Comparison of ENCODE assay signal across 23 cellular contexts in genomic region chrX:136191171-136191570, GRCh38. TPM values are rescaled to one million over a fixed set of nuclear protein-coding genes. Genes with fewer than 3 reads are reported as not detected.
DNase-seq lines count a peak whose midpoint lies in the region; ATAC-seq and TF ChIP-seq lines count a peak whose summit lies in the region.
"Had no signal": no experiment of that assay in that cellular context is flagged by ENCODE, and none has a peak within 500 bp of the region (broad histone marks: within the 10 kb centered on the region; RNA-seq: fewer than 3 reads in every experiment).

No MANE protein-coding gene starts in this region.

- 32 to 36% methylated on average over 4 to 6 of the region's 6 CpGs for WGBS in heart right ventricle, 2 donors
- WGBS in lower leg skin, 2 donors = 61 to 75% methylated on average over 5 to 6 of the region's 6 CpGs

- H3K4me3 ChIP-seq in heart right ventricle = no peak overlapping the region
- no peak overlapping the region for H3K4me3 ChIP-seq in rectal smooth muscle tissue (ENCODE audit: low read length)
- H3K4me3 ChIP-seq in lower leg skin (ENCODE audit: low read depth, poor library complexity, severe bottlenecking) = no peak overlapping the region
- H3K4me3 ChIP-seq: A549, left lung had no signal

- peak; percentile 49 for ATAC-seq in Right ventricle myocardium superior (ENCODE audit: poor library complexity)
- no peak for ATAC-seq in left cardiac atrium
- peak; percentile 12 to 59 (median 54) for ATAC-seq in heart right ventricle
- ATAC-seq: A549, foreskin keratinocyte, left lung, SK-N-SH treated with all-trans-retinoic acid at 6 μM for 48 hours had no signal

- no peaks in the 10 kb centered on the region for H3K9me3 ChIP-seq in heart right ventricle
- H3K9me3 ChIP-seq: A549, left lung had no signal

- H3K9ac ChIP-seq in rectal smooth muscle tissue (ENCODE audit: low read length) = no peak overlapping the region

- H3K27me3 ChIP-seq in heart right ventricle (peaks cover 0 to 9% (median 0%) of the 10 kb centered on the region in 7 donors), rectal smooth muscle tissue (ENCODE audit: control insufficient read depth, insufficient read depth, low read length) (no peaks in the 10 kb centered on the region)
- H3K27me3 ChIP-seq: foreskin keratinocyte had no signal

- peaks cover 6 to 94% (median 59%) of the 10 kb centered on the region in 9 donors for H3K4me1 ChIP-seq in heart right ventricle
- H3K4me1 ChIP-seq in rectal smooth muscle tissue (ENCODE audit: control insufficient read depth, insufficient read depth, low read length) = peaks cover 28% of the 10 kb centered on the region
- H3K4me1 ChIP-seq: foreskin keratinocyte had no signal

- H3K36me3 ChIP-seq in heart right ventricle = no peaks in the 10 kb centered on the region
- H3K36me3 ChIP-seq in rectal smooth muscle tissue (ENCODE audit: control insufficient read depth, insufficient read depth, low read length) = no peaks in the 10 kb centered on the region
- H3K36me3 ChIP-seq: left lung had no signal

- TF ChIP-seq POLR2A in lower leg skin (IDR thresholded peaks at IDR 0.05) = no peak

- DNase-seq in Right ventricle myocardium superior = no peak
- no peak for DNase-seq in left cardiac atrium
- DNase-seq in heart right ventricle = no peak
- DNase-seq in NCI-H510A treated with DMSO at 0.1 percent for 48 hours (lab: John Stamatoyannopoulos, UW) = no peak
- no peak for DNase-seq in NCI-H526 (lab: John Stamatoyannopoulos, UW)
- no peak for DNase-seq in lower leg skin (ENCODE audit: low spot score in 2 of 2)
- DNase-seq in DMS53 treated with DMSO at 0.1 percent for 48 hours (lab: John Stamatoyannopoulos, UW; ENCODE audit: unreplicated experiment) = no peak
- DNase-seq: activated CD4-positive, alpha-beta T cell treated with anti-CD3 and anti-CD28 coated beads, Interleukin-2, amount 50 U/mL, for 4 hours; activated naive CD4-positive, alpha-beta T cell treated with anti-CD3 and anti-CD28 coated beads for 36 hours; aorta; CD4-positive, CD25-positive, alpha-beta regulatory T cell; DMS79 treated with DMSO at 0.1 percent for 48 hours; foreskin keratinocyte; left lung; NCI-H1105; NCI-H2107; occipital lobe; stimulated activated CD4-positive, alpha-beta T cell treated with anti-CD3 and anti-CD28 coated beads, Interleukin-4, amount 100 ng/mL, for 1 hour; substantia nigra had no signal

- TF ChIP-seq CTCF in heart right ventricle (IDR thresholded peaks at IDR 0.05) (no peak), lower leg skin (IDR thresholded peaks at IDR 0.05) (no peak)

- intact Hi-C loops in Right ventricle myocardium superior (cut with DNase I) (no loop called here), left cardiac atrium (cut with DNase I) (no loop called here), heart right ventricle (cut with DNase I) (no loop called here), lower leg skin (cut with DNase I; ENCODE audit: low total_unique reads) (no loop called here)

- H3K27ac ChIP-seq in heart right ventricle = peak overlapping the region; percentile 39 to 92 (median 76)
- H3K27ac ChIP-seq in rectal smooth muscle tissue (ENCODE audit: low read depth, low read length) = peak overlapping the region; percentile 80
- H3K27ac ChIP-seq: A549, foreskin keratinocyte, left lung had no signal

RNA-seq across cellular contexts. Expression of gene FHL1, which starts 43.8 kb away (rescaled TPM):
- 808 TPM for total RNA-seq in Right ventricle myocardium superior
- total RNA-seq in left cardiac atrium = 1,000 to 10,000 TPM; 1,025 to 1,081 TPM
- total RNA-seq in heart right ventricle = 1,000 to 10,000 TPM in 8 of 10 donors, 100 to 1,000 TPM in 2; 367 to 3,919 (median 2,586) TPM
- 1,000 to 10,000 TPM in 1 of 2 donors, 100 to 1,000 TPM in 1; 480 to 3,681 TPM for polyA plus RNA-seq in heart right ventricle
- 100 to 1,000 TPM in 2 of 4 donors, 10 to 100 TPM in 2; 85.9 to 140 (median 107) TPM for total RNA-seq in lower leg skin
- total RNA-seq: HT-29 had no signal

Comparison
In these comparisons a context has a peak if more than half of its experiments do, and no peak if none do; other contexts are left out.
1. ATAC-seq: peak in Right ventricle myocardium superior (single experiment) and heart right ventricle (8 of 8); none in left cardiac atrium (0 of 2).